In genomic region chrX:19544693-19545305, GRCh38 we compare ENCODE assay signal across 8 cellular contexts. TPM values are rescaled to one million over a fixed set of nuclear protein-coding genes. Genes with fewer than 3 reads are reported as not detected.
DNase-seq lines count a peak whose midpoint lies in the region; ATAC-seq, FAIRE-seq and TF ChIP-seq lines count a peak whose summit lies in the region.

No MANE protein-coding gene starts in this region.

- peak; percentile 38 to 71 (median 54) for TF ChIP-seq CTCF in body of pancreas (IDR thresholded peaks at IDR 0.05)

- H3K4me1 ChIP-seq in body of pancreas: no peaks in the 10 kb centered on the region
- no peaks in the 10 kb centered on the region for H3K4me1 ChIP-seq in iPS DF 6.9 (ENCODE audit: control insufficient read depth, insufficient read depth, low read length)

- H3K27me3 ChIP-seq in body of pancreas: no peaks in the 10 kb centered on the region
- H3K27me3 ChIP-seq in iPS DF 6.9 (ENCODE audit: control insufficient read depth, insufficient read depth, low read length): no peaks in the 10 kb centered on the region

- DNase-seq in activated CD4-positive, CD25-positive, alpha-beta regulatory T cell (lab: John Stamatoyannopoulos, UW): peak in 3 of 4 experiments; percentile 0 to 2 (median 0)
- DNase-seq in activated CD4-positive, CD25-positive, alpha-beta regulatory T cell treated with anti-CD3 and anti-CD28 coated beads, Interleukin-2, amount 50 U/mL, for 72 hours: no peak
- DNase-seq in HT1080 (ENCODE audit: low read depth) (peak; percentile 38), RCC 7860 (ENCODE audit: low spot score) (peak; percentile 20), body of pancreas (peak; percentile 40 to 67 (median 56)), iPS DF 6.9 (ENCODE audit: low read depth, low spot score) (peak; percentile 16), DMS153 treated with DMSO at 0.1 percent for 48 hours (lab: John Stamatoyannopoulos, UW; ENCODE audit: unreplicated experiment) (no peak)
- DNase-seq in stimulated activated CD4-positive, alpha-beta T cell treated with anti-CD3 and anti-CD28 coated beads, Interleukin-2, amount 100 ng/mL, for 4 hours (ENCODE audit: low read depth): peak; percentile 9

- WGBS in body of pancreas, 2 donors: 24 to 36% methylated on average over 8 of the region's 8 CpGs
- WGBS in iPS DF 6.9 (ENCODE audit: insufficient coverage, insufficient read length): no CpG with 5 or more reads among the region's 8 CpGs

- no peak overlapping the region for H3K4me3 ChIP-seq in body of pancreas
- H3K4me3 ChIP-seq in iPS DF 6.9 (ENCODE audit: low read length): no peak overlapping the region

- intact Hi-C loops in body of pancreas (cut with DNase I): loop anchor here (10.0 kb wide), 1 partner anchor 350 kb away; no protein-coding TSS in a partner anchor

- no peak for ATAC-seq in body of pancreas

- FAIRE-seq in RCC 7860 (lab: Jason Lieb, UNC): peak; percentile 58

- H3K27ac ChIP-seq in body of pancreas (no peak overlapping the region), iPS DF 6.9 (ENCODE audit: low read length) (no peak overlapping the region)

- H3K36me3 ChIP-seq in body of pancreas (replicated peaks in 1 of 2; ENCODE audit: insufficient read depth in 1 of 2, low read depth in 2 of 2) (no peaks in the 10 kb centered on the region), iPS DF 6.9 (ENCODE audit: control insufficient read depth, insufficient read depth, low read length) (no peaks in the 10 kb centered on the region)

- no peak for TF ChIP-seq POLR2A in body of pancreas (IDR thresholded peaks at IDR 0.05)

- no peaks in the 10 kb centered on the region for H3K9me3 ChIP-seq in body of pancreas
- H3K9me3 ChIP-seq in iPS DF 6.9 (ENCODE audit: control insufficient read depth, insufficient read depth, low read length): no peaks in the 10 kb centered on the region

RNA-seq across cellular contexts. Expression of gene MAP3K15, which starts 29.5 kb away (rescaled TPM):
- total RNA-seq in HT1080 (2014; rRNA removed; shearing (Covaris generic)): 3.2 and 4.5 TPM in 2 replicates
- 0.51 and 0.77 TPM in 2 replicates for polyA plus RNA-seq in HT1080 (2015; cell fraction: cytosol; rRNA removed)
- polyA plus RNA-seq in HT1080 (2015; cell fraction: nucleus; rRNA removed): 1.1 and 1.6 TPM in 2 replicates
- total RNA-seq in body of pancreas: under 1 TPM; 0.26 to 0.33 TPM

Comparison
In these comparisons a context has a peak if more than half of its experiments do, and no peak if none do; other contexts are left out.
1. DNase-seq: peak in activated CD4-positive, CD25-positive, alpha-beta regulatory T cell (3 of 4), HT1080 (single experiment), RCC 7860 (single experiment), body of pancreas (4 of 4), iPS DF 6.9 (single experiment) and stimulated activated CD4-positive, alpha-beta T cell treated with anti-CD3 and anti-CD28 coated beads, Interleukin-2, amount 100 ng/mL, for 4 hours (single experiment); none in activated CD4-positive, CD25-positive, alpha-beta regulatory T cell treated with anti-CD3 and anti-CD28 coated beads, Interleukin-2, amount 50 U/mL, for 72 hours (single experiment) and DMS153 treated with DMSO at 0.1 percent for 48 hours (single experiment).